Comparison of ENCODE assay signal across 19 cellular contexts in the genomic region with DNA sequence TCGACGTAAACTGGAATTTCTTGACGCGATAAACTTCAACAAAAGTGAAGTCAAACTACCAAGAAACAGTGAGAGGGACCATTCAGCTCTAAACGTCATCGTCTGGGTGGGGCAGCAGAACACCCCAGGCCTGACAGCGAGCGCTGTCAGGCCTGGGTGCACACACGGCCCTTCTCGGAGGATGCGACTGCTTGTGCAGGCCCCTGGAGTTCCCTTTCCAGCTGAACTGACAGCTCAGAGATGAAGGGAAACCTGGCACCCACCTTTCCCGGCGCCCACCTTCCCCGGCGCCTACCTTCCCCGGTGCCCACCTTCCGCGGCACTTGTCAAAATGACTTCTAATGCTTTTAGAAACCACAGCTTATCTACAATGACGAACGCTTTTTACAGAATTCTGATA. TPM values are rescaled to one million over a fixed set of nuclear protein-coding genes. Genes with fewer than 3 reads are reported as not detected.
DNase-seq lines count a peak whose midpoint lies in the region; ATAC-seq and TF ChIP-seq lines count a peak whose summit lies in the region.
"Had no signal": no experiment of that assay in that cellular context is flagged by ENCODE, and none has a peak within 500 bp of the region (broad histone marks: within the 10 kb centered on the region; RNA-seq: fewer than 3 reads in every experiment).

No MANE protein-coding gene starts in this region.

- intact Hi-C loops in right cardiac atrium (cut with DNase I) (no loop called here), Right ventricle myocardium superior (cut with DNase I) (no loop called here), sciatic nerve (cut with DNase I) (no loop called here)

- H3K4me3 ChIP-seq in right cardiac atrium (ENCODE audit: low read length) (no peak overlapping the region), osteoblast (ENCODE audit: insufficient read depth, low read length) (no peak overlapping the region)

- no peak for ATAC-seq in activated T-cell treated with anti-CD3 and anti-CD28 coated beads, Interleukin-2, amount 50 U/mL, for 72 hours (replicated peaks in 1 of 2)
- ATAC-seq in right cardiac atrium, result no peak
- no peak for ATAC-seq in Right ventricle myocardium superior (ENCODE audit: poor library complexity)
- no peak for ATAC-seq in sciatic nerve
- ATAC-seq in HG03520 (IDR thresholded peaks at IDR 0.05; ENCODE audit: unreplicated experiment), result no peak
- ATAC-seq: CD8-positive, alpha-beta T cell had no signal

- no peaks in the 10 kb centered on the region for H3K4me1 Mint-ChIP-seq in activated T-cell treated with anti-CD3 and anti-CD28 coated beads, Interleukin-2, amount 50 U/mL, for 72 hours (ENCODE audit: low read depth)
- H3K4me1 Mint-ChIP-seq in activated T-cell treated with anti-CD3 and anti-CD28 coated beads, Interleukin-2, amount 50 U/mL, for 24 hours (ENCODE audit: low read depth), result peaks cover 16% of the 10 kb centered on the region

- H3K27me3 ChIP-seq in right cardiac atrium (ENCODE audit: control insufficient read depth, insufficient read depth) (no peaks in the 10 kb centered on the region), osteoblast (ENCODE audit: insufficient read depth, low read length) (no peaks in the 10 kb centered on the region)
- H3K27me3 ChIP-seq: BE2C had no signal

- H3K27ac ChIP-seq in right cardiac atrium (ENCODE audit: low read length) (no peak overlapping the region), osteoblast (ENCODE audit: low read depth, low read length) (no peak overlapping the region)
- H3K27ac ChIP-seq: 22Rv1, C4-2B had no signal

- no peak for TF ChIP-seq CTCF in osteoblast (IDR thresholded peaks at IDR 0.05; ENCODE audit: extremely low read depth, low read depth, low read length)

- peaks cover 47% of the 10 kb centered on the region for H3K36me3 ChIP-seq in osteoblast (ENCODE audit: insufficient read depth, low read length)

- H3K9me3 ChIP-seq in right cardiac atrium (ENCODE audit: control insufficient read depth, low read length), result no peaks in the 10 kb centered on the region
- no peaks in the 10 kb centered on the region for H3K9me3 ChIP-seq in osteoblast (ENCODE audit: low read depth, low read length)
- H3K9me3 ChIP-seq: BE2C, Caco-2 had no signal

- H3K4me3 Mint-ChIP-seq in activated T-cell treated with anti-CD3 and anti-CD28 coated beads, Interleukin-2, amount 50 U/mL, for 72 hours, result no peak overlapping the region
- H3K4me3 Mint-ChIP-seq in activated T-cell treated with anti-CD3 and anti-CD28 coated beads, Interleukin-2, amount 50 U/mL, for 24 hours, result no peak overlapping the region
- H3K4me3 Mint-ChIP-seq: CD4-positive, CD25-positive, alpha-beta regulatory T cell; CD8-positive, alpha-beta T cell had no signal

- H3K27me3 Mint-ChIP-seq in activated T-cell treated with anti-CD3 and anti-CD28 coated beads, Interleukin-2, amount 50 U/mL, for 72 hours (ENCODE audit: low read depth), result no peaks in the 10 kb centered on the region
- H3K27me3 Mint-ChIP-seq in activated T-cell treated with anti-CD3 and anti-CD28 coated beads, Interleukin-2, amount 50 U/mL, for 24 hours, result no peaks in the 10 kb centered on the region
- H3K27me3 Mint-ChIP-seq: CD4-positive, CD25-positive, alpha-beta regulatory T cell had no signal

- H3K36me3 Mint-ChIP-seq in activated T-cell treated with anti-CD3 and anti-CD28 coated beads, Interleukin-2, amount 50 U/mL, for 72 hours (ENCODE audit: insufficient read depth in 2 of 2), result peaks cover 2 to 17% of the 10 kb centered on the region in 2 donors
- peaks cover 90% of the 10 kb centered on the region for H3K36me3 Mint-ChIP-seq in activated T-cell treated with anti-CD3 and anti-CD28 coated beads, Interleukin-2, amount 50 U/mL, for 24 hours (ENCODE audit: low read depth)

- 93% methylated on average over 20 of the region's 20 CpGs for WGBS in right cardiac atrium

- no peaks in the 10 kb centered on the region for H3K79me2 ChIP-seq in osteoblast (ENCODE audit: insufficient read depth, low read length)

- no peaks in the 10 kb centered on the region for H4K20me1 ChIP-seq in osteoblast (ENCODE audit: insufficient read depth, low read length)

- H3K27ac Mint-ChIP-seq in activated T-cell treated with anti-CD3 and anti-CD28 coated beads, Interleukin-2, amount 50 U/mL, for 72 hours, result peak overlapping the region; percentile 24
- H3K27ac Mint-ChIP-seq in activated T-cell treated with anti-CD3 and anti-CD28 coated beads, Interleukin-2, amount 50 U/mL, for 24 hours, result no peak overlapping the region
- H3K27ac Mint-ChIP-seq: CD4-positive, CD25-positive, alpha-beta regulatory T cell had no signal

- peaks cover 7% of the 10 kb centered on the region for H3K4me1 ChIP-seq in right cardiac atrium (ENCODE audit: control insufficient read depth, insufficient read depth, low read length)
- H3K4me1 ChIP-seq in osteoblast (ENCODE audit: insufficient read depth, low read length), result no peaks in the 10 kb centered on the region
- H3K4me1 ChIP-seq: Caco-2 had no signal

- no peak for DNase-seq in activated T-cell treated with anti-CD3 and anti-CD28 coated beads, Interleukin-2, amount 50 U/mL, for 72 hours
- DNase-seq in activated T-cell treated with anti-CD3 and anti-CD28 coated beads, Interleukin-2, amount 50 U/mL, for 24 hours, result no peak
- DNase-seq in right cardiac atrium, result peak; percentile 7 to 39 (median 26)
- DNase-seq in Right ventricle myocardium superior, result no peak
- peak; percentile 43 for DNase-seq in osteoblast (ENCODE audit: insufficient read length, low spot score, missing footprints)
- DNase-seq in AG08395 (ENCODE audit: low spot score), result no peak
- no peak for DNase-seq in sciatic nerve (ENCODE audit: low spot score)
- DNase-seq: AML-193; BE2C; Caco-2; CD4-positive, CD25-positive, alpha-beta regulatory T cell; CD8-positive, alpha-beta T cell; DMS153; DND-41; H7; HCEC 1CT had no signal

- no peak overlapping the region for H3K4me2 ChIP-seq in osteoblast (ENCODE audit: insufficient read depth, low read length)

- H2AFZ ChIP-seq in osteoblast (ENCODE audit: low read length), result no peak overlapping the region

- no peaks in the 10 kb centered on the region for H3K9me3 Mint-ChIP-seq in activated T-cell treated with anti-CD3 and anti-CD28 coated beads, Interleukin-2, amount 50 U/mL, for 72 hours
- H3K9me3 Mint-ChIP-seq in activated T-cell treated with anti-CD3 and anti-CD28 coated beads, Interleukin-2, amount 50 U/mL, for 24 hours, result no peaks in the 10 kb centered on the region
- H3K9me3 Mint-ChIP-seq: CD4-positive, CD25-positive, alpha-beta regulatory T cell; CD8-positive, alpha-beta T cell had no signal

RNA-seq across cellular contexts. Expression of a gene that starts 47.9 kb away (rescaled TPM):
- total RNA-seq in activated T-cell treated with anti-CD3 and anti-CD28 coated beads, Interleukin-2, amount 50 U/mL, for 72 hours, result 10 to 100 TPM; 38.6 to 53.1 TPM
- total RNA-seq in right cardiac atrium (10 to 100 TPM; 59.5 to 83.5 (median 68.7) TPM), Right ventricle myocardium superior (69.0 TPM), osteoblast (27.7 and 28.2 TPM in 2 replicates), sciatic nerve (27.3 TPM)
- 32.6 TPM for polyA plus RNA-seq in right cardiac atrium

Comparison
In these comparisons a context has a peak if more than half of its experiments do, and no peak if none do; other contexts are left out.
1. DNase-seq: peak in right cardiac atrium (3 of 3) and osteoblast (single experiment); none in activated T-cell treated with anti-CD3 and anti-CD28 coated beads, Interleukin-2, amount 50 U/mL, for 72 hours (0 of 2), activated T-cell treated with anti-CD3 and anti-CD28 coated beads, Interleukin-2, amount 50 U/mL, for 24 hours (single experiment), Right ventricle myocardium superior (single experiment), AG08395 (single experiment) and sciatic nerve (single experiment).